28 cellular contexts compared by ENCODE assay signal in the genomic region with DNA sequence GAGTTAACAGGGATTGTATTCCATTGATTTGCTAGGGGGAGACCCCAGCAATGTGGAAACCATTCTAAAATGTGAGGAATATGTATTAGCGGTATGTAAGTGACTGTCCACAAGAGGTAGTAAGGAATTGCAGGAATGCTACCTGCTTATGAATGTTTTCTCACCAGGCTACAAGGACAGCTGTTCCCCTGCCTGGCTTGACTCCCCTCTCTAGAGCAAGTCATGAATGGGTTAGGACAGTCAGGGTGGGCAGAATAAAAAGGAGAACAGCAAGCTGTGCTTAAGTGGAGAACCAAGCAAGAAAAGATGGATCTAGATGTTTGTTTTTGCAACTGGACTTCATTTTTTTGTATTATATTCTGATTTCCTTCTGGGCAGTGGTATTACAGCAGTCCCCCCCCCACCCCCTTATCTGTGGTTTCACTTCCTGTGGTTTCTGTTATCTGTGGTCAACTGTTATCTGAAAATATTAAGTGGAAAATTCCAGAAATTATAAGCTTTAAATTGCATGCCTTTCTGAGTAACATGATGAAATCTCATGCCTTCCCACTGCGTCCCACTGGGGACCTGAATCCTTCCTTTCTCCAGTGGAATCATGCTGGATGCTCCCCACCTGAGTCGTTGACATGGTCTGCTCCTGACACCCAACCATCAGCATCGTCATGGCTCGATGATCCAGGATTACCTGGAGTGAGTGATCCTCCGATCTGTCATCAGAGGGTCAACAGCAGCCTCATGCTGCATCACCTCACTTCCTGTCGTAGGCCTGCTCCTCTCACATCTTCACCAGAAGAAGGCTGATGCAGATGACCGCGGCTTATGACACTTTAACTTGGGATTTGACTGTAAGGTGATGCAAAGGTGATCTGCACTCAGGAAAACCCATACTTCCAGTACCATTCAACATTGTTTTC. TPM values are rescaled to one million over a fixed set of nuclear protein-coding genes. Genes with fewer than 3 reads are reported as not detected.
DNase-seq lines count a peak whose midpoint lies in the region; ATAC-seq, FAIRE-seq and TF ChIP-seq lines count a peak whose summit lies in the region.
"Had no signal": no experiment of that assay in that cellular context is flagged by ENCODE, and none has a peak within 500 bp of the region (broad histone marks: within the 10 kb centered on the region; RNA-seq: fewer than 3 reads in every experiment).

No MANE protein-coding gene starts in this region.

- DNase-seq in GM03348 (ENCODE audit: low spot score) (peak; percentile 27), NCI-H226 (peak; percentile 57), H1 (ENCODE audit: low read depth in 1 of 2, low spot score in 2 of 2) (no peak), neuronal stem cell (ENCODE audit: low spot score) (no peak), H7 (no peak), NCI-H2171 (lab: John Stamatoyannopoulos, UW) (no peak), NCI-H2196 treated with DMSO at 0.1 percent for 48 hours (lab: John Stamatoyannopoulos, UW; ENCODE audit: unreplicated experiment) (no peak)
- DNase-seq: activated CD4-positive, alpha-beta T cell treated with anti-CD3 and anti-CD28 coated beads, Interleukin-2, amount 50 U/mL, for 1 hour; activated CD8-positive, alpha-beta memory T cell treated with anti-CD3 and anti-CD28 coated beads, Interleukin-2, amount 50 U/mL, for 4 hours; activated gamma-delta T cell; central memory CD4-positive, alpha-beta T cell; COR-L47; effector CD4-positive, alpha-beta T cell; islet precursor cell; MV-4-11; naive B cell; NCI-H187 treated with DMSO at 0.1 percent for 48 hours; NCI-H446 treated with DMSO at 0.1 percent for 48 hours; pancreas; Right ventricle myocardium superior; stimulated activated CD4-positive, alpha-beta T cell treated with anti-CD3 and anti-CD28 coated beads, Interleukin-2, amount 100 ng/mL, for 24 hours; stimulated activated naive CD8-positive, alpha-beta T cell treated with anti-CD3 and anti-CD28 coated beads, Interleukin-15, Interleukin-2, amounts not matched to agents 100 U/mL and 50 U/mL, for 24 hours; T-helper 1 cell; tibial artery had no signal

- ATAC-seq in GM21360 (IDR thresholded peaks at IDR 0.05; ENCODE audit: unreplicated experiment), result no peak
- ATAC-seq: stimulated activated naive CD8-positive, alpha-beta T cell treated with anti-CD3 and anti-CD28 coated beads, Interleukin-15, Interleukin-2, amounts not matched to agents 100 U/mL and 50 U/mL, for 24 hours had no signal

- POLR2A ChIA-PET in H1 (lab: Charles Lee; ENCODE audit: partially characterized antibody), result interaction anchor here (0.6 kb wide), 1 partner anchor 832 kb away, joined by 3 read pairs; no protein-coding TSS in a partner anchor

- 87% methylated on average over 9 of the region's 9 CpGs; no CpG with 5 or more reads in 1 of the 2 experiments for whole genome bisulfite sequencing in H1 (ENCODE audit: extremely low coverage in 1 of 2, insufficient coverage in 1 of 2, insufficient read length in 1 of 2, insufficient replicate concordance in 2 of 2, low coverage in 1 of 2, low lambda C conversion rate in 2 of 2, missing lambda C conversion rate in 1 of 2), 2 experiments
- WGBS in neuronal stem cell (ENCODE audit: extremely low coverage in 2 of 2, insufficient read length in 2 of 2, insufficient replicate concordance in 1 of 2), 2 donors, result no CpG with 5 or more reads among the region's 9 CpGs

- no peaks in the 10 kb centered on the region for H3K79me1 ChIP-seq in H1 (ENCODE audit: low read depth, low read length)
- no peaks in the 10 kb centered on the region for H3K79me1 ChIP-seq in neuronal stem cell (ENCODE audit: low read depth, low read length)

- no peak for TF ChIP-seq CTCF in H1 (IDR thresholded peaks at IDR 0.05; ENCODE audit: control extremely low read depth in 1 of 3, insufficient read depth in 1 of 3, low read depth in 1 of 3, low read length in 3 of 3)

- H2AK5ac ChIP-seq in H1 (ENCODE audit: low read depth, low read length) (no peak overlapping the region), neuronal stem cell (ENCODE audit: low read depth, low read length) (no peak overlapping the region)

- no peak for TF ChIP-seq EP300 in H1 (IDR thresholded peaks at IDR 0.05; ENCODE audit: borderline replicate concordance in 1 of 2, low read depth in 2 of 2, low read length in 2 of 2)

- H3K56ac ChIP-seq in H1 (replicated peaks; ENCODE audit: insufficient read length, low read depth, low read length), result no peak overlapping the region

- H2AFZ ChIP-seq in H1 (ENCODE audit: low read length) (no peak overlapping the region), neuronal stem cell (ENCODE audit: low read length) (no peak overlapping the region)
- H2AFZ ChIP-seq: hepatocyte had no signal

- no peak overlapping the region for H3K14ac ChIP-seq in H1 (ENCODE audit: insufficient read length)
- no peak overlapping the region for H3K14ac ChIP-seq in neuronal stem cell (ENCODE audit: low read length)

- no peaks in the 10 kb centered on the region for H3K36me3 ChIP-seq in H1 (ENCODE audit: control insufficient read depth in 2 of 4, insufficient read depth in 4 of 4, low read length in 3 of 4)
- H3K36me3 ChIP-seq in neuronal stem cell (replicated peaks in 1 of 2; ENCODE audit: control insufficient read depth in 2 of 2, insufficient read depth in 2 of 2, low read length in 2 of 2), result no peaks in the 10 kb centered on the region
- H3K36me3 ChIP-seq in H7 (replicated peaks; ENCODE audit: control insufficient read depth, insufficient read depth, low read length), result no peaks in the 10 kb centered on the region
- H3K36me3 ChIP-seq: HAP-1, pancreas, tibial artery had no signal

- no peak for TF ChIP-seq POLR2A in H1 (IDR thresholded peaks at IDR 0.05; ENCODE audit: control extremely low read depth in 1 of 2, low read depth in 2 of 2, low read length in 2 of 2)

- H3K4me3 ChIP-seq in H1 (ENCODE audit: extremely low read depth in 1 of 4, insufficient read depth in 2 of 4, low read depth in 3 of 4, low read length in 4 of 4) (no peak overlapping the region), neuronal stem cell (ENCODE audit: low read length in 2 of 2) (peak overlapping the region in 1 of 2 donors; percentile 7), H7 (ENCODE audit: insufficient read depth, low read depth, low read length) (no peak overlapping the region)
- H3K4me3 ChIP-seq: HAP-1, hepatocyte, pancreas, tibial artery had no signal

- no peak overlapping the region for H3K4ac ChIP-seq in H1 (replicated peaks; ENCODE audit: insufficient read length, low read depth, low read length)
- no peak overlapping the region for H3K4ac ChIP-seq in neuronal stem cell (ENCODE audit: low read length)

- no peaks in the 10 kb centered on the region for H4K20me1 ChIP-seq in H1 (replicated peaks in 1 of 2; ENCODE audit: control insufficient read depth in 1 of 2, insufficient read depth in 2 of 2, low read length in 2 of 2)

- H2BK12ac ChIP-seq in H1 (ENCODE audit: low read depth, low read length), result no peak overlapping the region
- no peak overlapping the region for H2BK12ac ChIP-seq in neuronal stem cell (ENCODE audit: low read length)

- H3K23ac ChIP-seq in H1 (ENCODE audit: insufficient read length) (no peak overlapping the region), neuronal stem cell (ENCODE audit: low read depth, low read length, poor library complexity) (no peak overlapping the region)

- H2BK20ac ChIP-seq in H1 (ENCODE audit: low read length), result no peak overlapping the region

- H3K4me1 ChIP-seq in H1 (replicated peaks in 1 of 4; ENCODE audit: control insufficient read depth in 3 of 4, insufficient read depth in 4 of 4, low read length in 3 of 4), result peaks cover 0 to 3% (median 1%) of the 10 kb centered on the region in 4 experiments; a peak in 2 of 7 replicates
- H3K4me1 ChIP-seq in neuronal stem cell (ENCODE audit: control insufficient read depth in 2 of 2, insufficient read depth in 1 of 2, low read depth in 1 of 2, low read length in 2 of 2), result no peaks in the 10 kb centered on the region
- H3K4me1 ChIP-seq: HAP-1 had no signal

- no peak overlapping the region for H2BK15ac ChIP-seq in H1 (ENCODE audit: low read length)
- no peak overlapping the region for H2BK15ac ChIP-seq in neuronal stem cell (ENCODE audit: low read length)

- H3K18ac ChIP-seq in H1 (ENCODE audit: extremely low read depth, low read length), result no peak overlapping the region
- H3K18ac ChIP-seq in neuronal stem cell (ENCODE audit: low read length), result no peak overlapping the region

- CTCF ChIA-PET in H1 (lab: Charles Lee; ENCODE audit: partially characterized antibody), result no interaction called here

- no peak overlapping the region for H2BK5ac ChIP-seq in H1 (ENCODE audit: low read depth, low read length)
- no peak overlapping the region for H2BK5ac ChIP-seq in neuronal stem cell (ENCODE audit: low read length)

- H3K79me2 ChIP-seq in H1 (ENCODE audit: control insufficient read depth in 1 of 2, insufficient read depth in 2 of 2, low read length in 2 of 2), result no peaks in the 10 kb centered on the region
- H3K79me2 ChIP-seq: hepatocyte had no signal

- FAIRE-seq in H1 (lab: Jason Lieb, UNC), result no peak
- FAIRE-seq: pancreas had no signal

- H3K27ac ChIP-seq in H1 (ENCODE audit: low read depth, low read length) (no peak overlapping the region), neuronal stem cell (replicated peaks; ENCODE audit: low read length) (no peak overlapping the region)
- H3K27ac ChIP-seq: hepatocyte, HL-60, pancreas, tibial artery had no signal

- H3K23me2 ChIP-seq in H1 (ENCODE audit: low read depth, low read length), result no peaks in the 10 kb centered on the region

- H4K8ac ChIP-seq in H1 (ENCODE audit: extremely low read depth, insufficient read depth, low read length), result no peak overlapping the region
- H4K8ac ChIP-seq in neuronal stem cell (ENCODE audit: low read depth, low read length), result no peak overlapping the region

- H3K9ac ChIP-seq in H1 (replicated peaks in 1 of 4; ENCODE audit: extremely low read depth in 1 of 4, low read depth in 3 of 4, low read length in 3 of 4), result no peak overlapping the region
- no peak overlapping the region for H3K9ac ChIP-seq in neuronal stem cell (ENCODE audit: low read depth, low read length, poor library complexity)

- H3K27me3 ChIP-seq in H1 (replicated peaks in 1 of 4; ENCODE audit: control insufficient read depth in 3 of 4, extremely low read depth in 1 of 4, insufficient read depth in 3 of 4, low read length in 3 of 4) (no peaks in the 10 kb centered on the region), neuronal stem cell (ENCODE audit: control insufficient read depth in 3 of 3, insufficient read depth in 3 of 3, low read depth in 1 of 3, low read length in 3 of 3) (no peaks in the 10 kb centered on the region), H7 (ENCODE audit: control insufficient read depth, insufficient read depth, low read length) (peaks cover 5% of the 10 kb centered on the region; the same call in 1 of the 2 replicates)
- H3K27me3 ChIP-seq: hepatocyte, pancreas had no signal

- H3K9me3 ChIP-seq in H1 (ENCODE audit: insufficient read depth in 2 of 2, low read depth in 1 of 2, low read length in 1 of 2) (no peaks in the 10 kb centered on the region), neuronal stem cell (replicated peaks in 1 of 2; ENCODE audit: control insufficient read depth in 2 of 2, insufficient read depth in 1 of 2, low read depth in 1 of 2, low read length in 2 of 2) (peaks cover 0 to 3% of the 10 kb centered on the region in 2 donors)
- H3K9me3 ChIP-seq: HAP-1, pancreas, tibial artery had no signal

- H3K4me2 ChIP-seq in H1 (ENCODE audit: insufficient read depth in 1 of 2, low read depth in 2 of 2, low read length in 2 of 2) (no peak overlapping the region), neuronal stem cell (ENCODE audit: insufficient read depth, low read length, poor library complexity, severe bottlenecking) (no peak overlapping the region)
- H3K4me2 ChIP-seq: hepatocyte had no signal

- TF ChIP-seq RAD21 in H1 (IDR thresholded peaks at IDR 0.05 in 1 of 2, conservative IDR thresholded peaks at IDR 0.05 in 1 of 2; ENCODE audit: low read depth in 2 of 2, low read length in 2 of 2), result no peak

- H2BK120ac ChIP-seq in H1 (replicated peaks; ENCODE audit: low read depth, low read length), result no peak overlapping the region
- H2BK120ac ChIP-seq in neuronal stem cell (ENCODE audit: low read depth, low read length), result no peak overlapping the region

- H4K91ac ChIP-seq in H1 (replicated peaks; ENCODE audit: insufficient read length, low read length), result no peak overlapping the region
- H4K91ac ChIP-seq in neuronal stem cell (ENCODE audit: low read depth, low read length, poor library complexity), result peak overlapping the region; percentile 4

- no peak overlapping the region for H4K5ac ChIP-seq in H1 (ENCODE audit: insufficient read length, low read depth, low read length)

RNA-seq across cellular contexts. Expression of gene VAPA, which starts 52.2 kb away (rescaled TPM):
- total RNA-seq in H1 (2021; fragmentation: NEBNext Ultra II Directional; extraction: Animal tissue kit (Norgen Biotek cat#: 25700)), result 128 and 130 TPM in 2 replicates
- 44.4 and 79.7 TPM in 2 replicates for polyA plus RNA-seq in H1 (2011; rRNA removed)
- polyA plus RNA-seq in H1 (2011; cell fraction: cytosol; rRNA removed), result 115 TPM
- polyA plus RNA-seq in H1 (2011; cell fraction: nucleus; rRNA removed), result 58.2 TPM
- polyA plus RNA-seq in H1 (2012, experiment 1 of 2), result 84.4 to 121 TPM (median 101 TPM) in 4 replicates
- 35.1 TPM for polyA plus RNA-seq in H1 (2012, experiment 2 of 2)
- 86.3 TPM for polyA plus RNA-seq in H1 (2013, experiment 1 of 2)
- 89.4 TPM for polyA plus RNA-seq in H1 (2013, experiment 2 of 2)
- polyA minus RNA-seq in H1 (2011; rRNA and poly(A)+ RNA removed), result 63.8 and 88.5 TPM in 2 replicates
- polyA minus RNA-seq in H1 (2011; cell fraction: cytosol; rRNA and poly(A)+ RNA removed), result 77.8 TPM
- polyA minus RNA-seq in H1 (2011; cell fraction: nucleus; rRNA and poly(A)+ RNA removed), result 59.6 TPM
- polyA plus RNA-seq in neuronal stem cell (2013, experiment 1 of 2), result 120 TPM
- polyA plus RNA-seq in neuronal stem cell (2013, experiment 2 of 2), result 126 TPM
- total RNA-seq in H7 (2014; rRNA removed; shearing (Covaris generic)), result 121 and 194 TPM in 2 replicates

Comparison
In these comparisons a context has a peak if more than half of its experiments do, and no peak if none do; other contexts are left out.
1. DNase-seq: peak in GM03348 (single experiment) and NCI-H226 (single experiment); none in H1 (0 of 2), neuronal stem cell (single experiment), H7 (single experiment), NCI-H2171 (single experiment) and NCI-H2196 treated with DMSO at 0.1 percent for 48 hours (single experiment).